4 cellular contexts compared by ENCODE assay signal in genomic region chr4:14465057-14465456, GRCh38.
"Had no signal": no experiment of that assay in that cellular context is flagged by ENCODE, and none has a peak within 500 bp of the region (broad histone marks: within the 10 kb centered on the region; RNA-seq: fewer than 3 reads in every experiment).

No MANE protein-coding gene starts in this region.

- ATAC-seq: GM23338 had no signal

- DNase-seq: H9, HCEC 1CT, IMR-90 had no signal

- H3K4me3 ChIP-seq: GM23338 had no signal
